In genomic region chr13:108214511-108215383, GRCh38 we compare ENCODE assay signal across 8 cellular contexts. TPM values are rescaled to one million over a fixed set of nuclear protein-coding genes. Genes with fewer than 3 reads are reported as not detected.
A peak's percentile ranks its signal among the peaks of the same experiment; 100 is the strongest.
DNase-seq lines count a peak whose midpoint lies in the region; TF ChIP-seq lines count a peak whose summit lies in the region.

No MANE protein-coding gene starts in this region.

- H2AFZ ChIP-seq in PC-9: no peak overlapping the region

- CTCF ChIA-PET in activated CD4-positive, alpha-beta memory T cell treated with anti-CD3 and anti-CD28 coated beads for 36 hours (lab: Charles Lee): no interaction called here
- CTCF ChIA-PET in PC-9 (lab: Charles Lee) (no interaction called here), HEK293T (lab: Yijun Ruan, JAX) (no interaction called here)

- H3K27ac ChIP-seq in prostate gland (no peak overlapping the region), PC-9 (no peak overlapping the region)

- no peak overlapping the region for H3K27ac Mint-ChIP-seq in activated CD4-positive, alpha-beta memory T cell treated with anti-CD3 and anti-CD28 coated beads for 36 hours

- intact Hi-C loops in activated CD4-positive, alpha-beta memory T cell treated with anti-CD3 and anti-CD28 coated beads for 36 hours (cut with micrococcal nuclease): loop anchor here (2.0 to 5.0 kb wide), 5 partner anchors 283 to 1646 kb away; partner anchors contain the start of genes ARGLU1 and IRS2
- intact Hi-C loops in prostate gland (cut with DNase I): no loop called here
- intact Hi-C loops in PC-9 (cut with micrococcal nuclease; ENCODE audit: unreplicated experiment): no loop called here

- peaks cover 22% of the 10 kb centered on the region for H3K36me3 Mint-ChIP-seq in activated CD4-positive, alpha-beta memory T cell treated with anti-CD3 and anti-CD28 coated beads for 36 hours

- no peak overlapping the region for H3K4me2 ChIP-seq in PC-9

- DNase-seq in activated naive CD4-positive, alpha-beta T cell treated with Interleukin-2 at 50 U/mL for 16 hours: peak; percentile 9
- DNase-seq in activated naive CD4-positive, alpha-beta T cell treated with anti-CD3 and anti-CD28 coated beads, Interleukin-2, amount 50 U/mL, for 16 hours: no peak
- DNase-seq in activated CD4-positive, alpha-beta memory T cell treated with anti-CD3 and anti-CD28 coated beads for 36 hours: no peak
- peak; percentile 20 for DNase-seq in globus pallidus (ENCODE audit: low spot score)
- DNase-seq in prostate gland (ENCODE audit: low spot score): no peak
- no peak for DNase-seq in NOMO-1 (lab: John Stamatoyannopoulos, UW; ENCODE audit: unreplicated experiment in 2 of 2)
- DNase-seq in PC-9: no peak
- no peak for DNase-seq in HEK293T (ENCODE audit: extremely low spot score)

- no TSS peak for BruUV-seq in PC-9 (replicated peaks; lab: Mats Ljungman, UMichigan)

- TF ChIP-seq CTCF in prostate gland (IDR thresholded peaks at IDR 0.05) (no peak), PC-9 (conservative IDR thresholded peaks at IDR 0.05) (no peak)

- 6% methylated on average over 38 of the region's 45 CpGs for WGBS in prostate gland

- H3K9me3 Mint-ChIP-seq in activated CD4-positive, alpha-beta memory T cell treated with anti-CD3 and anti-CD28 coated beads for 36 hours: peaks cover 13% of the 10 kb centered on the region

- H4K20me1 ChIP-seq in PC-9 (ENCODE audit: insufficient read depth): 0 out of 2 replicates have a peak, but pooled peaks cover 7% of the 10 kb centered on the region

- H3K27me3 Mint-ChIP-seq in activated CD4-positive, alpha-beta memory T cell treated with anti-CD3 and anti-CD28 coated beads for 36 hours: no peaks in the 10 kb centered on the region

- H3K4me1 ChIP-seq in prostate gland (replicated peaks) (peaks cover 15% of the 10 kb centered on the region), PC-9 (replicated peaks; ENCODE audit: insufficient read depth) (peaks cover 22% of the 10 kb centered on the region)

- H3K9me3 ChIP-seq in prostate gland: no peaks in the 10 kb centered on the region
- peaks cover 7% of the 10 kb centered on the region; the same call in 1 of the 2 replicates for H3K9me3 ChIP-seq in PC-9 (ENCODE audit: insufficient read depth, low read depth)

- no peaks in the 10 kb centered on the region for H3K36me3 ChIP-seq in prostate gland
- H3K36me3 ChIP-seq in PC-9 (ENCODE audit: low read depth): peaks cover 17% of the 10 kb centered on the region; the same call in 1 of the 2 replicates

- H3K79me2 ChIP-seq in PC-9 (ENCODE audit: low read depth): peaks cover 34% of the 10 kb centered on the region

- H3K9me2 ChIP-seq in PC-9 (ENCODE audit: insufficient read depth): no peaks in the 10 kb centered on the region

- peak overlapping the region; percentile 30 to 31 for H3K4me3 ChIP-seq in prostate gland
- no peak overlapping the region for H3K4me3 ChIP-seq in PC-9

- POLR2A ChIA-PET in activated CD4-positive, alpha-beta memory T cell treated with anti-CD3 and anti-CD28 coated beads for 36 hours (lab: Charles Lee): no interaction called here
- POLR2A ChIA-PET in PC-9 (lab: Charles Lee; ENCODE audit: unreplicated experiment): interaction anchor here (0.7 kb wide), 1 partner anchor 1073 kb away, joined by 3 read pairs; no protein-coding TSS in a partner anchor
- POLR2A ChIA-PET in HEK293T (lab: Yijun Ruan, JAX): no interaction called here

- no peak for TF ChIP-seq POLR2A in prostate gland (IDR thresholded peaks at IDR 0.05)

- H3K4me3 Mint-ChIP-seq in activated CD4-positive, alpha-beta memory T cell treated with anti-CD3 and anti-CD28 coated beads for 36 hours: peak overlapping the region; percentile 77

- peaks cover 8% of the 10 kb centered on the region; the same call in 1 of the 2 replicates for H3F3A ChIP-seq in PC-9 (ENCODE audit: insufficient read depth, low read depth)

- peaks cover 25% of the 10 kb centered on the region for H3K4me1 Mint-ChIP-seq in activated CD4-positive, alpha-beta memory T cell treated with anti-CD3 and anti-CD28 coated beads for 36 hours (ENCODE audit: low read depth)

- H3K27me3 ChIP-seq in prostate gland (replicated peaks; ENCODE audit: insufficient read depth) (no peaks in the 10 kb centered on the region), PC-9 (ENCODE audit: insufficient read depth, low read depth) (no peaks in the 10 kb centered on the region)

TF ChIP-seq in HEK293T, 16 proteins besides CTCF, POLR2A, EP300 and RAD21:
- no peak for TF ChIP-seq FOXM1 (IDR thresholded peaks at IDR 0.05; ENCODE audit: borderline replicate concordance)
- no peak for TF ChIP-seq ARNT (IDR thresholded peaks at IDR 0.05)
- no peak for TF ChIP-seq BHLHE40 (IDR thresholded peaks at IDR 0.05; ENCODE audit: borderline replicate concordance)
- TF ChIP-seq NFRKB (IDR thresholded peaks at IDR 0.05): no peak
- no peak for TF ChIP-seq SUZ12 (IDR thresholded peaks at IDR 0.05)
- TF ChIP-seq FOXK2 (IDR thresholded peaks at IDR 0.05): no peak
- no peak for TF ChIP-seq TARDBP (IDR thresholded peaks at IDR 0.05)
- no peak for TF ChIP-seq SP1 (IDR thresholded peaks at IDR 0.05)
- TF ChIP-seq, protein P1, sequence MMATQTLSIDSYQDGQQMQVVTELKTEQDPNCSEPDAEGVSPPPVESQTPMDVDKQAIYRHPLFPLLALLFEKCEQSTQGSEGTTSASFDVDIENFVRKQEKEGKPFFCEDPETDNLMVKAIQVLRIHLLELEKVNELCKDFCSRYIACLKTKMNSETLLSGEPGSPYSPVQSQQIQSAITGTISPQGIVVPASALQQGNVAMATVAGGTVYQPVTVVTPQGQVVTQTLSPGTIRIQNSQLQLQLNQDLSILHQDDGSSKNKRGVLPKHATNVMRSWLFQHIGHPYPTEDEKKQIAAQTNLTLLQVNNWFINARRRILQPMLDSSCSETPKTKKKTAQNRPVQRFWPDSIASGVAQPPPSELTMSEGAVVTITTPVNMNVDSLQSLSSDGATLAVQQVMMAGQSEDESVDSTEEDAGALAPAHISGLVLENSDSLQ (IDR thresholded peaks at IDR 0.05): no peak

RNA-seq across cellular contexts. Expression of gene LIG4, which starts 0.6 kb away (rescaled TPM):
- 1 to 10 TPM; 6.6 to 7.2 TPM for total RNA-seq in activated CD4-positive, alpha-beta memory T cell treated with anti-CD3 and anti-CD28 coated beads for 36 hours
- 1 to 10 TPM; 7.8 to 7.9 TPM for total RNA-seq in prostate gland
- 7.3 and 9.1 TPM in 2 replicates for total RNA-seq in PC-9 (2021)

RNA-seq across cellular contexts. Expression of gene ABHD13, which starts 3.4 kb away (rescaled TPM):
- total RNA-seq in activated CD4-positive, alpha-beta memory T cell treated with anti-CD3 and anti-CD28 coated beads for 36 hours: 1 to 10 TPM; 5.1 to 5.2 TPM
- total RNA-seq in prostate gland: 1 to 10 TPM; 4.8 to 9.7 TPM
- 4.0 and 5.5 TPM in 2 replicates for total RNA-seq in PC-9 (2021)

RNA-seq across cellular contexts. Expression of gene TNFSF13B, which starts 54.8 kb away (rescaled TPM):
- 1 to 10 TPM; 3.1 to 4.3 TPM for total RNA-seq in activated CD4-positive, alpha-beta memory T cell treated with anti-CD3 and anti-CD28 coated beads for 36 hours
- total RNA-seq in prostate gland (1 to 10 TPM; 4.1 to 9.1 TPM), PC-9 (2021) (2.0 and 4.4 TPM in 2 replicates)

Comparison
In these comparisons a context has a peak if more than half of its experiments do, and no peak if none do; other contexts are left out.
1. DNase-seq: peak in activated naive CD4-positive, alpha-beta T cell treated with Interleukin-2 at 50 U/mL for 16 hours (single experiment) and globus pallidus (single experiment); none in activated naive CD4-positive, alpha-beta T cell treated with anti-CD3 and anti-CD28 coated beads, Interleukin-2, amount 50 U/mL, for 16 hours (single experiment), activated CD4-positive, alpha-beta memory T cell treated with anti-CD3 and anti-CD28 coated beads for 36 hours (single experiment), prostate gland (single experiment), NOMO-1 (0 of 2), PC-9 (0 of 2) and HEK293T (single experiment).